Comparison of ENCODE assay signal across 16 cellular contexts in genomic region chr10:132485391-132485790, GRCh38. TPM values are rescaled to one million over a fixed set of nuclear protein-coding genes. Genes with fewer than 3 reads are reported as not detected.
DNase-seq lines count a peak whose midpoint lies in the region; ATAC-seq and TF ChIP-seq lines count a peak whose summit lies in the region.
"Had no signal": no experiment of that assay in that cellular context is flagged by ENCODE, and none has a peak within 500 bp of the region (broad histone marks: within the 10 kb centered on the region; RNA-seq: fewer than 3 reads in every experiment).

No MANE protein-coding gene starts in this region.

- POLR2A ChIA-PET in activated CD4-positive, alpha-beta T cell treated with anti-CD3 and anti-CD28 coated beads for 36 hours (lab: Charles Lee) = no interaction called here

- H3K27ac Mint-ChIP-seq in activated CD4-positive, alpha-beta T cell treated with anti-CD3 and anti-CD28 coated beads for 36 hours = no peak overlapping the region
- no peak overlapping the region for H3K27ac Mint-ChIP-seq in chondrocyte (ENCODE audit: unreplicated experiment)
- H3K27ac Mint-ChIP-seq: CD14-positive monocyte; CD4-positive, alpha-beta memory T cell had no signal

- DNase-seq in activated CD4-positive, alpha-beta T cell treated with anti-CD3 and anti-CD28 coated beads for 36 hours = peak; percentile 2
- DNase-seq in activated CD4-positive, alpha-beta T cell treated with anti-CD3 and anti-CD28 coated beads for 4 hours = no peak
- DNase-seq in chondrocyte (ENCODE audit: low spot score) (peak; percentile 35), sciatic nerve (ENCODE audit: low spot score) (peak; percentile 32)
- DNase-seq: Calu3; CD4-positive, alpha-beta memory T cell; DMS79 treated with DMSO at 0.1 percent for 48 hours; GF-D8; GM23248; HCEC 1CT; IMR-90; KBM-7 had no signal

- no peaks in the 10 kb centered on the region for H3K27me3 Mint-ChIP-seq in activated CD4-positive, alpha-beta T cell treated with anti-CD3 and anti-CD28 coated beads for 36 hours
- H3K27me3 Mint-ChIP-seq in chondrocyte (ENCODE audit: low read depth) = peaks cover 2% of the 10 kb centered on the region

- no peaks in the 10 kb centered on the region for H3K36me3 Mint-ChIP-seq in activated CD4-positive, alpha-beta T cell treated with anti-CD3 and anti-CD28 coated beads for 36 hours (ENCODE audit: low read depth)
- H3K36me3 Mint-ChIP-seq in chondrocyte (ENCODE audit: low read depth) = no peaks in the 10 kb centered on the region
- H3K36me3 Mint-ChIP-seq: CD14-positive monocyte; CD4-positive, alpha-beta memory T cell had no signal

- H3K4me1 Mint-ChIP-seq in activated CD4-positive, alpha-beta T cell treated with anti-CD3 and anti-CD28 coated beads for 36 hours = no peaks in the 10 kb centered on the region
- peaks cover 33% of the 10 kb centered on the region for H3K4me1 Mint-ChIP-seq in chondrocyte (ENCODE audit: low read depth)
- H3K4me1 Mint-ChIP-seq: CD14-positive monocyte; CD4-positive, alpha-beta memory T cell had no signal

- TF ChIP-seq CTCF in chondrocyte (IDR thresholded peaks at IDR 0.05) = no peak

- no peak for ATAC-seq in activated CD4-positive, alpha-beta T cell treated with anti-CD3 and anti-CD28 coated beads for 36 hours
- ATAC-seq in sciatic nerve (no peak), GM19395 (IDR thresholded peaks at IDR 0.05; ENCODE audit: unreplicated experiment) (no peak), GM21576 (IDR thresholded peaks at IDR 0.05; ENCODE audit: unreplicated experiment) (no peak), HG03159 (IDR thresholded peaks at IDR 0.05; ENCODE audit: unreplicated experiment) (no peak)

- CTCF ChIA-PET in activated CD4-positive, alpha-beta T cell treated with anti-CD3 and anti-CD28 coated beads for 36 hours (lab: Charles Lee) = no interaction called here

- H3K4me3 Mint-ChIP-seq in activated CD4-positive, alpha-beta T cell treated with anti-CD3 and anti-CD28 coated beads for 36 hours = no peak overlapping the region
- no peak overlapping the region for H3K4me3 Mint-ChIP-seq in chondrocyte (ENCODE audit: unreplicated experiment)
- H3K4me3 Mint-ChIP-seq: CD14-positive monocyte; CD4-positive, alpha-beta memory T cell had no signal

- intact Hi-C loops in activated CD4-positive, alpha-beta T cell treated with anti-CD3 and anti-CD28 coated beads for 36 hours (cut with DNase I, micrococcal nuclease) = no loop called here
- intact Hi-C loops in sciatic nerve (cut with DNase I) = no loop called here

- no peaks in the 10 kb centered on the region for H3K9me3 Mint-ChIP-seq in activated CD4-positive, alpha-beta T cell treated with anti-CD3 and anti-CD28 coated beads for 36 hours (ENCODE audit: low read depth)
- H3K9me3 Mint-ChIP-seq in chondrocyte (ENCODE audit: low read depth) = no peaks in the 10 kb centered on the region

RNA-seq across cellular contexts. Expression of gene INPP5A, which starts 52.2 kb away (rescaled TPM):
- total RNA-seq in activated CD4-positive, alpha-beta T cell treated with anti-CD3 and anti-CD28 coated beads for 36 hours = 1 to 10 TPM; 8.1 to 9.3 TPM
- total RNA-seq in chondrocyte (29.5 to 40.6 TPM (median 40.1 TPM) in 3 replicates), sciatic nerve (54.3 TPM)

Comparison
In these comparisons a context has a peak if more than half of its experiments do, and no peak if none do; other contexts are left out.
1. DNase-seq: peak in activated CD4-positive, alpha-beta T cell treated with anti-CD3 and anti-CD28 coated beads for 36 hours (single experiment), chondrocyte (single experiment) and sciatic nerve (single experiment); none in activated CD4-positive, alpha-beta T cell treated with anti-CD3 and anti-CD28 coated beads for 4 hours (0 of 2).